Comparison of ENCODE assay signal across 1 cellular context in the genomic region with DNA sequence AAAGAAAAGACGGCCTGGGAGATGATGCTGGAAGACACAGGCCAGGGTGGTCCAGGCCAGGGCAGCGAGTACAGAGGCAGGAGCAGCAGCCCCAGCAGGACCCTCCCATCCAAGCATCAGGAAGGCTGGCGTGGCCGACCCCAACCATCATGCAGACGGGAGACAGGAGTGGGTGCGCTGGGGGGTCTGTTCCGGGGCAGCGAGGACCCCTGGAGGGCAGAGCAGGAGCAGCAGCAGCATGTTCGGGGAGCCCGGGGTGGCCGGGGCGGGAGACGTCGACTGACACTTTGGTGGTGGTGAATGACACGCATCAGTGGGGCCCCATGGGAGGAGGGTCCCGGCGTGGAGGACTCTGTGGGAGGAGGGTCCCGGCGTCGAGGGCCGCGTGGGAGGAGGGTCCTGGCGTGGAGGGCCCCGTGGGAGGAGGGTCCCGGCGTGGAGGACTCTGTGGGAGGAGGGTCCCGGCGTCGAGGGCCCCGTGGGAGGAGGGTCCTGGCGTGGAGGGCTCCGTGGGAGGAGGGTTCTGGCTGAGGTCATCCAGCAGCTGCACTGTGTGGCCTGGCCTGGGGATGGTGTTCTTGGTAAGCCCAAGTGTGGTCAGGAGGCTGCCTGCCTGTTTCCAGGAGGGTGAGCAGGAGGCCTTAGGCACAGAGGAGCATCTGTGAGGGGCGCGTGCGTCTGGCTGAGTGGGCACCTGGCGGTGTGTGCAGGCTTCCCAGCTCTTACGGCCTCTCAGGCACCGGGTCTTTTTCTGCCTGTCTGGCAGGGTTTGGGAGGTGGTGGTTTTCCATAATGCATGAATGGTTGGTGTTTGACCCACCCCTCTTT.
TF ChIP-seq lines count a peak whose summit lies in the region.

No MANE protein-coding gene starts in this region.

TF ChIP-seq in K562, 482 proteins besides CTCF, POLR2A, EP300 and RAD21:
- TF ChIP-seq CEBPG (CRISPR knock-in tag; IDR thresholded peaks at IDR 0.05) (no peak), CEBPG (tag; conservative IDR thresholded peaks at IDR 0.05 in 1 of 2, IDR thresholded peaks at IDR 0.05 in 1 of 2) (no peak), RCOR1 (IDR thresholded peaks at IDR 0.05; ENCODE audit: borderline replicate concordance in 1 of 2, low read depth in 2 of 2, low read length in 2 of 2) (no peak), NR2F6 (CRISPR knock-in tag; IDR thresholded peaks at IDR 0.05) (no peak), KDM4B (IDR thresholded peaks at IDR 0.05; ENCODE audit: borderline replicate concordance in 2 of 2, low read depth in 1 of 2) (no peak), NFATC3 (IDR thresholded peaks at IDR 0.05) (no peak), FOXM1 (IDR thresholded peaks at IDR 0.05; ENCODE audit: low read depth) (no peak), FOXM1 (CRISPR knock-in tag; IDR thresholded peaks at IDR 0.05; ENCODE audit: low read depth) (no peak), MAFF (IDR thresholded peaks at IDR 0.05; ENCODE audit: low read length) (no peak), ZNF408 (CRISPR knock-in tag; IDR thresholded peaks at IDR 0.05; ENCODE audit: low read depth) (no peak), L3MBTL2 (IDR thresholded peaks at IDR 0.05) (no peak), MECOM (CRISPR knock-in tag; IDR thresholded peaks at IDR 0.05) (no peak), ZNF398 (CRISPR knock-in tag; IDR thresholded peaks at IDR 0.05) (no peak), ZNF644 (tag; IDR thresholded peaks at IDR 0.05; ENCODE audit: low read depth) (no peak)
